In the genomic region with DNA sequence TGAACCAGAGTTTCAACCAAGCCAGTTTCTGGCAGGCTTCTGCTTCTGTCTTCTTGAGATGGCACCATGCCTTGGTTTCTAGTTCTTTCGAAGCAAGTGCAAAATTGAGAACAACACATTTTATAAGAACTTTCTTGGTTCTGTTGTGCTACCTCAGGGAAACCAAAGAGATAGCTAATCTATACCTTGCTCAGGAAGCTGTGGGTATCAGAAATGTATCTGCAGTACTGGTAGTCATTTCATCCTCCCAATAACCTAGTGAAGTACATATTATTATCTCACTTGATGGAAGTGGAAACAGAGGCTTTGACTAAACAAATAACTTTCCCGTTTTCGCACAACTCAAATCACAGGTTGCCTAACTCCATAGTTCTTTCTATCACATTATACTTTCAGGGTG, we compare ENCODE assay signal across 22 cellular contexts.
"Had no signal": no experiment of that assay in that cellular context is flagged by ENCODE, and none has a peak within 500 bp of the region (broad histone marks: within the 10 kb centered on the region; RNA-seq: fewer than 3 reads in every experiment).

No MANE protein-coding gene starts in this region.

- H3K36me3 Mint-ChIP-seq: activated naive CD8-positive, alpha-beta T cell treated with anti-CD3 and anti-CD28 coated beads, Interleukin-2, amount 10 ng/mL, durations not matched to agents 7 days and 5 days had no signal

- H3K36me3 ChIP-seq: adrenal gland had no signal

- FAIRE-seq: RCC 7860 had no signal

- DNase-seq: activated CD4-positive, alpha-beta T cell treated with anti-CD3 and anti-CD28 coated beads for 4 hours; activated CD8-positive, alpha-beta memory T cell treated with anti-CD3 and anti-CD28 coated beads, Interleukin-2, amount 50 U/mL, for 4 hours; activated CD8-positive, alpha-beta T cell treated with anti-CD3 and anti-CD28 coated beads for 36 hours; activated naive CD4-positive, alpha-beta T cell treated with anti-CD3 and anti-CD28 coated beads, Interleukin-2, amount 50 U/mL, for 16 hours; activated naive CD8-positive, alpha-beta T cell treated with anti-CD3 and anti-CD28 coated beads, Interleukin-2, amount 10 ng/mL, durations not matched to agents 7 days and 5 days; activated T-cell treated with anti-CD3 and anti-CD28 coated beads, Interleukin-2, amount 50 U/mL, for 72 hours; adrenal gland; anterior cingulate cortex; caudate nucleus; NCI-H1048; NCI-H1694; NCI-H2029; NCI-H2107; NCI-H2171 treated with DMSO at 0.1 percent for 48 hours; NCI-H226; NCI-H526; NCI-H774; NK-92 treated with Interleukin-12 subunit alpha and Interleukin-12 subunit beta, amount 100 ng/mL, for 24 hours had no signal

- ATAC-seq: activated CD4-positive, CD25-positive, alpha-beta regulatory T cell treated with anti-CD3 and anti-CD28 coated beads, Interleukin-2, amount 50 U/mL, for 24 hours; activated CD8-positive, alpha-beta T cell treated with anti-CD3 and anti-CD28 coated beads for 36 hours had no signal

- H3K9me3 Mint-ChIP-seq: activated CD8-positive, alpha-beta T cell treated with anti-CD3 and anti-CD28 coated beads for 36 hours; activated naive CD8-positive, alpha-beta T cell treated with anti-CD3 and anti-CD28 coated beads, Interleukin-2, amount 10 ng/mL, durations not matched to agents 7 days and 5 days; activated T-cell treated with anti-CD3 and anti-CD28 coated beads, Interleukin-2, amount 50 U/mL, for 72 hours; activated T-helper 2 cell treated with anti-CD3 and anti-CD28 coated beads, Interferon-gamma antibody, Interleukin-2, Interleukin-4, amounts not matched to agents 10 μg/mL and 5 μg/mL and 100 μg/mL, durations not matched to agents 14 hours and 24 hours and 36 hours; T-helper 1 cell treated with Interleukin-12 subunit alpha and Interleukin-12 subunit beta and Interleukin-4 antibody, amounts not matched to agents 30 μg/mL and 1 μg/mL, for 36 hours had no signal

- H3K4me1 Mint-ChIP-seq: activated naive CD8-positive, alpha-beta T cell treated with anti-CD3 and anti-CD28 coated beads, Interleukin-2, amount 10 ng/mL, durations not matched to agents 7 days and 5 days had no signal

- H3K9me3 ChIP-seq: adrenal gland had no signal

- H3K4me3 ChIP-seq: adrenal gland had no signal

- H3K4me3 Mint-ChIP-seq: activated CD8-positive, alpha-beta T cell treated with anti-CD3 and anti-CD28 coated beads for 36 hours; activated naive CD8-positive, alpha-beta T cell treated with anti-CD3 and anti-CD28 coated beads, Interleukin-2, amount 10 ng/mL, durations not matched to agents 7 days and 5 days; activated T-cell treated with anti-CD3 and anti-CD28 coated beads, Interleukin-2, amount 50 U/mL, for 72 hours; T-helper 1 cell treated with Interleukin-12 subunit alpha and Interleukin-12 subunit beta and Interleukin-4 antibody, amounts not matched to agents 30 μg/mL and 1 μg/mL, for 36 hours had no signal

- H3K27ac Mint-ChIP-seq: activated CD8-positive, alpha-beta T cell treated with anti-CD3 and anti-CD28 coated beads for 36 hours; activated naive CD8-positive, alpha-beta T cell treated with anti-CD3 and anti-CD28 coated beads, Interleukin-2, amount 10 ng/mL, durations not matched to agents 7 days and 5 days; activated T-cell treated with anti-CD3 and anti-CD28 coated beads, Interleukin-2, amount 50 U/mL, for 72 hours; activated T-helper 2 cell treated with anti-CD3 and anti-CD28 coated beads, Interferon-gamma antibody, Interleukin-2, Interleukin-4, amounts not matched to agents 10 μg/mL and 5 μg/mL and 100 μg/mL, durations not matched to agents 14 hours and 24 hours and 36 hours; T-helper 1 cell treated with Interleukin-12 subunit alpha and Interleukin-12 subunit beta and Interleukin-4 antibody, amounts not matched to agents 30 μg/mL and 1 μg/mL, for 36 hours had no signal

- H3K4me1 ChIP-seq: adrenal gland had no signal

- H3K27me3 ChIP-seq: adrenal gland had no signal

- H3K27me3 Mint-ChIP-seq: activated CD8-positive, alpha-beta T cell treated with anti-CD3 and anti-CD28 coated beads for 36 hours; activated naive CD8-positive, alpha-beta T cell treated with anti-CD3 and anti-CD28 coated beads, Interleukin-2, amount 10 ng/mL, durations not matched to agents 7 days and 5 days had no signal

- H3K27ac ChIP-seq: adrenal gland had no signal
